1 cellular context compared by ENCODE assay signal in genomic region chr9:131273791-131274673, GRCh38.
TF ChIP-seq lines count a peak whose summit lies in the region.

No MANE protein-coding gene starts in this region.

TF ChIP-seq in K562, 482 proteins besides CTCF, POLR2A, EP300 and RAD21:
- TF ChIP-seq, protein P1, sequence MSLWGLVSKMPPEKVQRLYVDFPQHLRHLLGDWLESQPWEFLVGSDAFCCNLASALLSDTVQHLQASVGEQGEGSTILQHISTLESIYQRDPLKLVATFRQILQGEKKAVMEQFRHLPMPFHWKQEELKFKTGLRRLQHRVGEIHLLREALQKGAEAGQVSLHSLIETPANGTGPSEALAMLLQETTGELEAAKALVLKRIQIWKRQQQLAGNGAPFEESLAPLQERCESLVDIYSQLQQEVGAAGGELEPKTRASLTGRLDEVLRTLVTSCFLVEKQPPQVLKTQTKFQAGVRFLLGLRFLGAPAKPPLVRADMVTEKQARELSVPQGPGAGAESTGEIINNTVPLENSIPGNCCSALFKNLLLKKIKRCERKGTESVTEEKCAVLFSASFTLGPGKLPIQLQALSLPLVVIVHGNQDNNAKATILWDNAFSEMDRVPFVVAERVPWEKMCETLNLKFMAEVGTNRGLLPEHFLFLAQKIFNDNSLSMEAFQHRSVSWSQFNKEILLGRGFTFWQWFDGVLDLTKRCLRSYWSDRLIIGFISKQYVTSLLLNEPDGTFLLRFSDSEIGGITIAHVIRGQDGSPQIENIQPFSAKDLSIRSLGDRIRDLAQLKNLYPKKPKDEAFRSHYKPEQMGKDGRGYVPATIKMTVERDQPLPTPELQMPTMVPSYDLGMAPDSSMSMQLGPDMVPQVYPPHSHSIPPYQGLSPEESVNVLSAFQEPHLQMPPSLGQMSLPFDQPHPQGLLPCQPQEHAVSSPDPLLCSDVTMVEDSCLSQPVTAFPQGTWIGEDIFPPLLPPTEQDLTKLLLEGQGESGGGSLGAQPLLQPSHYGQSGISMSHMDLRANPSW (CRISPR knock-in tag; IDR thresholded peaks at IDR 0.05), result peak; percentile 91
- TF ChIP-seq PHF20 (IDR thresholded peaks at IDR 0.05; ENCODE audit: partially characterized antibody) (no peak), MECOM (CRISPR knock-in tag; IDR thresholded peaks at IDR 0.05) (no peak)
